1 cellular context compared by ENCODE assay signal in the genomic region with DNA sequence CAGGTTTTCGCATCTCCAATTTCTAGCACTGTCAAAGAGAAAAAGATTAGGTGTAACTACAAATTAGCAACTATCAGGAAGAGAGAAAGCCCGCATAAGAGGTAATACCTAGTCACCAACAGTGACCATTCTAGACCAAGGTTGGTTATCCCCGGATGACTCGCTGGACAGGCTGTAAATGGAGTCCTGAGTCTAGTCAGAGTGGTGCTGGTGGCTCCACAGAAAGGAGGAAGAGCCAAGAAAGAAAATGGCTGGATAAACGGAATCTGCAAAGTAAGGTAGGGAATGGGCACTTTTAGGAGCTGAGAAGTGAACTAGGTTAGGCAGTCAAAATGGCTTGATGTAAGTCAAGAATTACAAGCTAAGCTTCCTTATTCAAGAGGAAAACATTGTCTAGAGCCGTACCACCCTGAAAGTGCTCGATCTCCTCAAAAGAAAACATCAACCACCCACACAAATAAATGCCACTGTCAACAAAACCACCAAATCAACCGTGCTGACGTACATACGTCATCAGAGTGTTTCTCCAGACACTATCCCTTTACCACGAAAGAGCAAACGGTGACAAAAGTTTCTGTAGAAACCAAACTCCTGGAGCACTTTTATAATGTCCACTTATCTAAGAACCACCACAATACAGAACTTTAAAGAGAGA.
TF ChIP-seq lines count a peak whose summit lies in the region.

No MANE protein-coding gene starts in this region.

TF ChIP-seq in K562, 482 proteins besides CTCF, POLR2A, EP300 and RAD21 (continues in another document):
- TF ChIP-seq NCOA6 (IDR thresholded peaks at IDR 0.05), result 0 out of 2 replicates have a peak, but pooled peaks have one; percentile 31
- TF ChIP-seq ATF1 (CRISPR knock-in tag; IDR thresholded peaks at IDR 0.05), result no peak
- peak; percentile 79 for TF ChIP-seq ATF1 (tag; IDR thresholded peaks at IDR 0.05)
- TF ChIP-seq, protein P1, sequence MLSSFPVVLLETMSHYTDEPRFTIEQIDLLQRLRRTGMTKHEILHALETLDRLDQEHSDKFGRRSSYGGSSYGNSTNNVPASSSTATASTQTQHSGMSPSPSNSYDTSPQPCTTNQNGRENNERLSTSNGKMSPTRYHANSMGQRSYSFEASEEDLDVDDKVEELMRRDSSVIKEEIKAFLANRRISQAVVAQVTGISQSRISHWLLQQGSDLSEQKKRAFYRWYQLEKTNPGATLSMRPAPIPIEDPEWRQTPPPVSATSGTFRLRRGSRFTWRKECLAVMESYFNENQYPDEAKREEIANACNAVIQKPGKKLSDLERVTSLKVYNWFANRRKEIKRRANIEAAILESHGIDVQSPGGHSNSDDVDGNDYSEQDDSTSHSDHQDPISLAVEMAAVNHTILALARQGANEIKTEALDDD (IDR thresholded peaks at IDR 0.05), result peak; percentile 96
- no peak for TF ChIP-seq RHOXF2B (CRISPR knock-in tag; conservative IDR thresholded peaks at IDR 0.05)
- TF ChIP-seq, protein P2, sequence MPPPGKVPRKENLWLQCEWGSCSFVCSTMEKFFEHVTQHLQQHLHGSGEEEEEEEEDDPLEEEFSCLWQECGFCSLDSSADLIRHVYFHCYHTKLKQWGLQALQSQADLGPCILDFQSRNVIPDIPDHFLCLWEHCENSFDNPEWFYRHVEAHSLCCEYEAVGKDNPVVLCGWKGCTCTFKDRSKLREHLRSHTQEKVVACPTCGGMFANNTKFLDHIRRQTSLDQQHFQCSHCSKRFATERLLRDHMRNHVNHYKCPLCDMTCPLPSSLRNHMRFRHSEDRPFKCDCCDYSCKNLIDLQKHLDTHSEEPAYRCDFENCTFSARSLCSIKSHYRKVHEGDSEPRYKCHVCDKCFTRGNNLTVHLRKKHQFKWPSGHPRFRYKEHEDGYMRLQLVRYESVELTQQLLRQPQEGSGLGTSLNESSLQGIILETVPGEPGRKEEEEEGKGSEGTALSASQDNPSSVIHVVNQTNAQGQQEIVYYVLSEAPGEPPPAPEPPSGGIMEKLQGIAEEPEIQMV (tag; conservative IDR thresholded peaks at IDR 0.05; ENCODE audit: low read depth), result no peak
- TF ChIP-seq, protein P3, sequence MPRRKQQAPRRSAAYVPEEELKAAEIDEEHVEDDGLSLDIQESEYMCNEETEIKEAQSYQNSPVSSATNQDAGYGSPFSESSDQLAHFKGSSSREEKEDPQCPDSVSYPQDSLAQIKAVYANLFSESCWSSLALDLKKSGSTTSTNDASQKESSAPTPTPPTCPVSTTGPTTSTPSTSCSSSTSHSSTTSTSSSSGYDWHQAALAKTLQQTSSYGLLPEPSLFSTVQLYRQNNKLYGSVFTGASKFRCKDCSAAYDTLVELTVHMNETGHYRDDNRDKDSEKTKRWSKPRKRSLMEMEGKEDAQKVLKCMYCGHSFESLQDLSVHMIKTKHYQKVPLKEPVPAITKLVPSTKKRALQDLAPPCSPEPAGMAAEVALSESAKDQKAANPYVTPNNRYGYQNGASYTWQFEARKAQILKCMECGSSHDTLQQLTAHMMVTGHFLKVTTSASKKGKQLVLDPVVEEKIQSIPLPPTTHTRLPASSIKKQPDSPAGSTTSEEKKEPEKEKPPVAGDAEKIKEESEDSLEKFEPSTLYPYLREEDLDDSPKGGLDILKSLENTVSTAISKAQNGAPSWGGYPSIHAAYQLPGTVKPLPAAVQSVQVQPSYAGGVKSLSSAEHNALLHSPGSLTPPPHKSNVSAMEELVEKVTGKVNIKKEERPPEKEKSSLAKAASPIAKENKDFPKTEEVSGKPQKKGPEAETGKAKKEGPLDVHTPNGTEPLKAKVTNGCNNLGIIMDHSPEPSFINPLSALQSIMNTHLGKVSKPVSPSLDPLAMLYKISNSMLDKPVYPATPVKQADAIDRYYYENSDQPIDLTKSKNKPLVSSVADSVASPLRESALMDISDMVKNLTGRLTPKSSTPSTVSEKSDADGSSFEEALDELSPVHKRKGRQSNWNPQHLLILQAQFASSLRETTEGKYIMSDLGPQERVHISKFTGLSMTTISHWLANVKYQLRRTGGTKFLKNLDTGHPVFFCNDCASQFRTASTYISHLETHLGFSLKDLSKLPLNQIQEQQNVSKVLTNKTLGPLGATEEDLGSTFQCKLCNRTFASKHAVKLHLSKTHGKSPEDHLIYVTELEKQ (CRISPR knock-in tag; IDR thresholded peaks at IDR 0.05), result no peak
- TF ChIP-seq, protein P4, sequence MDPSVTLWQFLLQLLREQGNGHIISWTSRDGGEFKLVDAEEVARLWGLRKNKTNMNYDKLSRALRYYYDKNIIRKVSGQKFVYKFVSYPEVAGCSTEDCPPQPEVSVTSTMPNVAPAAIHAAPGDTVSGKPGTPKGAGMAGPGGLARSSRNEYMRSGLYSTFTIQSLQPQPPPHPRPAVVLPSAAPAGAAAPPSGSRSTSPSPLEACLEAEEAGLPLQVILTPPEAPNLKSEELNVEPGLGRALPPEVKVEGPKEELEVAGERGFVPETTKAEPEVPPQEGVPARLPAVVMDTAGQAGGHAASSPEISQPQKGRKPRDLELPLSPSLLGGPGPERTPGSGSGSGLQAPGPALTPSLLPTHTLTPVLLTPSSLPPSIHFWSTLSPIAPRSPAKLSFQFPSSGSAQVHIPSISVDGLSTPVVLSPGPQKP (CRISPR knock-in tag; IDR thresholded peaks at IDR 0.05), result no peak
- no peak for TF ChIP-seq TCF7L2 (IDR thresholded peaks at IDR 0.05; ENCODE audit: low read depth, low read length)
- no peak for TF ChIP-seq HMG20B (CRISPR knock-in tag; IDR thresholded peaks at IDR 0.05)
- TF ChIP-seq, protein P5, sequence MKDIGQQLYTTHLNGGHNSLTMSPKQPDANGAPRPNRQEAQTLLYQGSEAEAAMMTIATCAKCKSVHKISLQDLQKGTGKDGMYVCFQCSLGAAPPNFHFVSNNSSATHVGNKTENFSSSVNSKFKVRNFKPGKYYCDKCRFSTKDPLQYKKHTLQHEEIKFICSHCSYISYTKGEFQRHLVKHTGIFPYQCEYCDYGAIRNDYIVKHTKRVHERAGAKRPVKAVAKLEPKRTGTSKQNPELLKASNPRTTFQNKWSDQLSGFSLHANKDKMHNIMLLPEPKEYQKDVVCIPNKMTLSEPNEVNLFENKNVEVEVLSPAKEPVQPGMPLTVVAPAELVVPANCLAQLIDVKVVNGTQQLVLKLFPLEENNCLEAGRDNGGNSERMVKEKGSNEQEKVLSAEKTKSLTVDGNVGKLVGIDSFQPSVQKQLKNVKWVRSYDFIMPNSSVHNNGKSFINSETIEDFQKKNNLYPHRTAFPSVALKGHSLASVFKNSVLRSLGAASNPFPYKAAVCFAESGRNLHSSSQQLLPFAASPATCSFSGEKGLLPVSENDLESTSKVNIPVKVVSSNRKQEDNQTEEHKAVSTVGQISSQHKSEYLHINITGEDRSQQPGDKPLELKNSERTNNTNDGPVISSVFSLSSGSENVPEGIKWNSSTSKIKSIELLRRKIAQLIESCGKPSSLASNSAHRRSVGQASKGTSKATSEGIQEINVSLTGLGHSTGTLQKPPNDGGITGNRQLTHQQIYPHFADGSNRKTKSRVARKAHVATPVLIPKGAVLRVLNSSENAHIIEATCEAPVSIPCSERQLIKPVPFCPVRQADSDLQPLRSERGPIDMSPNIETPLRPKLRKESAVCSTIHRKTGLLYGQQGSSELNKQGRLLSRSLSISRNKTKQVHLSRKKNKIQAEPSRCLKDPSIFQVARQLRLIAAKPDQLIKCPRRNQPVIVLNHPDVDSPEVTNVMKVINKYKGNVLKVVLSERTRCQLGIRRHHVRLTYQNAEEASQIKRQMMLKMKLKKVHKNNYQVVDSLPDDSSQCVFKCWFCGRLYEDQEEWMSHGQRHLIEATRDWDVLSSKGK (CRISPR knock-in tag; IDR thresholded peaks at IDR 0.05), result no peak
- TF ChIP-seq HNRNPK (IDR thresholded peaks at IDR 0.05; ENCODE audit: low read depth, low read length, poor library complexity, severe bottlenecking), result no peak
- no peak for TF ChIP-seq SAFB (IDR thresholded peaks at IDR 0.05; ENCODE audit: borderline replicate concordance, low read depth, low read length)
- TF ChIP-seq ZNF316 (IDR thresholded peaks at IDR 0.05), result peak; percentile 35; the same call in 1 of the 2 replicates
- peak; percentile 34; the same call in 1 of the 2 replicates for TF ChIP-seq SPI1 (IDR thresholded peaks at IDR 0.05; ENCODE audit: borderline replicate concordance, low read depth, low read length)
- TF ChIP-seq SLC30A9 (CRISPR knock-in tag; IDR thresholded peaks at IDR 0.05), result no peak
- TF ChIP-seq, protein P6, sequence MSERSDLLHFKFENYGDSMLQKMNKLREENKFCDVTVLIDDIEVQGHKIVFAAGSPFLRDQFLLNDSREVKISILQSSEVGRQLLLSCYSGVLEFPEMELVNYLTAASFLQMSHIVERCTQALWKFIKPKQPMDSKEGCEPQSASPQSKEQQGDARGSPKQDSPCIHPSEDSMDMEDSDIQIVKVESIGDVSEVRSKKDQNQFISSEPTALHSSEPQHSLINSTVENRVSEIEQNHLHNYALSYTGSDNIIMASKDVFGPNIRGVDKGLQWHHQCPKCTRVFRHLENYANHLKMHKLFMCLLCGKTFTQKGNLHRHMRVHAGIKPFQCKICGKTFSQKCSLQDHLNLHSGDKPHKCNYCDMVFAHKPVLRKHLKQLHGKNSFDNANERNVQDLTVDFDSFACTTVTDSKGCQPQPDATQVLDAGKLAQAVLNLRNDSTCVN (CRISPR knock-in tag; IDR thresholded peaks at IDR 0.05), result no peak
- TF ChIP-seq, protein P7, sequence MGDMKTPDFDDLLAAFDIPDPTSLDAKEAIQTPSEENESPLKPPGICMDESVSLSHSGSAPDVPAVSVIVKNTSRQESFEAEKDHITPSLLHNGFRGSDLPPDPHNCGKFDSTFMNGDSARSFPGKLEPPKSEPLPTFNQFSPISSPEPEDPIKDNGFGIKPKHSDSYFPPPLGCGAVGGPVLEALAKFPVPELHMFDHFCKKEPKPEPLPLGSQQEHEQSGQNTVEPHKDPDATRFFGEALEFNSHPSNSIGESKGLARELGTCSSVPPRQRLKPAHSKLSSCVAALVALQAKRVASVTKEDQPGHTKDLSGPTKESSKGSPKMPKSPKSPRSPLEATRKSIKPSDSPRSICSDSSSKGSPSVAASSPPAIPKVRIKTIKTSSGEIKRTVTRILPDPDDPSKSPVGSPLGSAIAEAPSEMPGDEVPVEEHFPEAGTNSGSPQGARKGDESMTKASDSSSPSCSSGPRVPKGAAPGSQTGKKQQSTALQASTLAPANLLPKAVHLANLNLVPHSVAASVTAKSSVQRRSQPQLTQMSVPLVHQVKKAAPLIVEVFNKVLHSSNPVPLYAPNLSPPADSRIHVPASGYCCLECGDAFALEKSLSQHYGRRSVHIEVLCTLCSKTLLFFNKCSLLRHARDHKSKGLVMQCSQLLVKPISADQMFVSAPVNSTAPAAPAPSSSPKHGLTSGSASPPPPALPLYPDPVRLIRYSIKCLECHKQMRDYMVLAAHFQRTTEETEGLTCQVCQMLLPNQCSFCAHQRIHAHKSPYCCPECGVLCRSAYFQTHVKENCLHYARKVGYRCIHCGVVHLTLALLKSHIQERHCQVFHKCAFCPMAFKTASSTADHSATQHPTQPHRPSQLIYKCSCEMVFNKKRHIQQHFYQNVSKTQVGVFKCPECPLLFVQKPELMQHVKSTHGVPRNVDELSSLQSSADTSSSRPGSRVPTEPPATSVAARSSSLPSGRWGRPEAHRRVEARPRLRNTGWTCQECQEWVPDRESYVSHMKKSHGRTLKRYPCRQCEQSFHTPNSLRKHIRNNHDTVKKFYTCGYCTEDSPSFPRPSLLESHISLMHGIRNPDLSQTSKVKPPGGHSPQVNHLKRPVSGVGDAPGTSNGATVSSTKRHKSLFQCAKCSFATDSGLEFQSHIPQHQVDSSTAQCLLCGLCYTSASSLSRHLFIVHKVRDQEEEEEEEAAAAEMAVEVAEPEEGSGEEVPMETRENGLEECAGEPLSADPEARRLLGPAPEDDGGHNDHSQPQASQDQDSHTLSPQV (IDR thresholded peaks at IDR 0.05), result 0 out of 2 replicates have a peak, but pooled peaks have one; percentile 18
- no peak for TF ChIP-seq STAT5A (IDR thresholded peaks at IDR 0.05; ENCODE audit: borderline replicate concordance, low read length)
- TF ChIP-seq, protein P8, sequence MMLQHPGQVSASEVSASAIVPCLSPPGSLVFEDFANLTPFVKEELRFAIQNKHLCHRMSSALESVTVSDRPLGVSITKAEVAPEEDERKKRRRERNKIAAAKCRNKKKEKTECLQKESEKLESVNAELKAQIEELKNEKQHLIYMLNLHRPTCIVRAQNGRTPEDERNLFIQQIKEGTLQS (IDR thresholded peaks at IDR 0.05), result peak; percentile 51
- TF ChIP-seq, protein P8 (CRISPR knock-in tag; conservative IDR thresholded peaks at IDR 0.05), result no peak
- TF ChIP-seq, protein P9, sequence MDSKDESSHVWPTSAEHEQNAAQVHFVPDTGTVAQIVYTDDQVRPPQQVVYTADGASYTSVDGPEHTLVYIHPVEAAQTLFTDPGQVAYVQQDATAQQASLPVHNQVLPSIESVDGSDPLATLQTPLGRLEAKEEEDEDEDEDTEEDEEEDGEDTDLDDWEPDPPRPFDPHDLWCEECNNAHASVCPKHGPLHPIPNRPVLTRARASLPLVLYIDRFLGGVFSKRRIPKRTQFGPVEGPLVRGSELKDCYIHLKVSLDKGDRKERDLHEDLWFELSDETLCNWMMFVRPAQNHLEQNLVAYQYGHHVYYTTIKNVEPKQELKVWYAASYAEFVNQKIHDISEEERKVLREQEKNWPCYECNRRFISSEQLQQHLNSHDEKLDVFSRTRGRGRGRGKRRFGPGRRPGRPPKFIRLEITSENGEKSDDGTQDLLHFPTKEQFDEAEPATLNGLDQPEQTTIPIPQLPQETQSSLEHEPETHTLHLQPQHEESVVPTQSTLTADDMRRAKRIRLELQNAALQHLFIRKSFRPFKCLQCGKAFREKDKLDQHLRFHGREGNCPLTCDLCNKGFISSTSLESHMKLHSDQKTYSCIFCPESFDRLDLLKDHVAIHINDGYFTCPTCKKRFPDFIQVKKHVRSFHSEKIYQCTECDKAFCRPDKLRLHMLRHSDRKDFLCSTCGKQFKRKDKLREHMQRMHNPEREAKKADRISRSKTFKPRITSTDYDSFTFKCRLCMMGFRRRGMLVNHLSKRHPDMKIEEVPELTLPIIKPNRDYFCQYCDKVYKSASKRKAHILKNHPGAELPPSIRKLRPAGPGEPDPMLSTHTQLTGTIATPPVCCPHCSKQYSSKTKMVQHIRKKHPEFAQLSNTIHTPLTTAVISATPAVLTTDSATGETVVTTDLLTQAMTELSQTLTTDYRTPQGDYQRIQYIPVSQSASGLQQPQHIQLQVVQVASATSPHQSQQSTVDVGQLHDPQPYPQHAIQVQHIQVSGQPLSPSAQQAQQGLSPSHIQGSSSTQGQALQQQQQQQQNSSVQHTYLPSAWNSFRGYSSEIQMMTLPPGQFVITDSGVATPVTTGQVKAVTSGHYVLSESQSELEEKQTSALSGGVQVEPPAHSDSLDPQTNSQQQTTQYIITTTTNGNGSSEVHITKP (IDR thresholded peaks at IDR 0.05; ENCODE audit: partially characterized antibody), result peak; percentile 83
- TF ChIP-seq LCOR (CRISPR knock-in tag; IDR thresholded peaks at IDR 0.05), result no peak
- no peak for TF ChIP-seq PHF8 (IDR thresholded peaks at IDR 0.05; ENCODE audit: borderline replicate concordance, low read length)
- TF ChIP-seq, protein P10, sequence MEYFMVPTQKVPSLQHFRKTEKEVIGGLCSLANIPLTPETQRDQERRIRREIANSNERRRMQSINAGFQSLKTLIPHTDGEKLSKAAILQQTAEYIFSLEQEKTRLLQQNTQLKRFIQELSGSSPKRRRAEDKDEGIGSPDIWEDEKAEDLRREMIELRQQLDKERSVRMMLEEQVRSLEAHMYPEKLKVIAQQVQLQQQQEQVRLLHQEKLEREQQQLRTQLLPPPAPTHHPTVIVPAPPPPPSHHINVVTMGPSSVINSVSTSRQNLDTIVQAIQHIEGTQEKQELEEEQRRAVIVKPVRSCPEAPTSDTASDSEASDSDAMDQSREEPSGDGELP (CRISPR knock-in tag; IDR thresholded peaks at IDR 0.05; ENCODE audit: borderline replicate concordance), result no peak
- 0 out of 2 replicates have a peak, but pooled peaks have one; percentile 12 for TF ChIP-seq CTBP1 (IDR thresholded peaks at IDR 0.05; ENCODE audit: borderline replicate concordance)
- 0 out of 2 replicates have a peak, but pooled peaks have one; percentile 50 for TF ChIP-seq BACH1 (tag; IDR thresholded peaks at IDR 0.05)
- no peak for TF ChIP-seq HNRNPUL1 (IDR thresholded peaks at IDR 0.05; ENCODE audit: low read length)
